ENCODE assay signal across 8 cellular contexts in the genomic region with DNA sequence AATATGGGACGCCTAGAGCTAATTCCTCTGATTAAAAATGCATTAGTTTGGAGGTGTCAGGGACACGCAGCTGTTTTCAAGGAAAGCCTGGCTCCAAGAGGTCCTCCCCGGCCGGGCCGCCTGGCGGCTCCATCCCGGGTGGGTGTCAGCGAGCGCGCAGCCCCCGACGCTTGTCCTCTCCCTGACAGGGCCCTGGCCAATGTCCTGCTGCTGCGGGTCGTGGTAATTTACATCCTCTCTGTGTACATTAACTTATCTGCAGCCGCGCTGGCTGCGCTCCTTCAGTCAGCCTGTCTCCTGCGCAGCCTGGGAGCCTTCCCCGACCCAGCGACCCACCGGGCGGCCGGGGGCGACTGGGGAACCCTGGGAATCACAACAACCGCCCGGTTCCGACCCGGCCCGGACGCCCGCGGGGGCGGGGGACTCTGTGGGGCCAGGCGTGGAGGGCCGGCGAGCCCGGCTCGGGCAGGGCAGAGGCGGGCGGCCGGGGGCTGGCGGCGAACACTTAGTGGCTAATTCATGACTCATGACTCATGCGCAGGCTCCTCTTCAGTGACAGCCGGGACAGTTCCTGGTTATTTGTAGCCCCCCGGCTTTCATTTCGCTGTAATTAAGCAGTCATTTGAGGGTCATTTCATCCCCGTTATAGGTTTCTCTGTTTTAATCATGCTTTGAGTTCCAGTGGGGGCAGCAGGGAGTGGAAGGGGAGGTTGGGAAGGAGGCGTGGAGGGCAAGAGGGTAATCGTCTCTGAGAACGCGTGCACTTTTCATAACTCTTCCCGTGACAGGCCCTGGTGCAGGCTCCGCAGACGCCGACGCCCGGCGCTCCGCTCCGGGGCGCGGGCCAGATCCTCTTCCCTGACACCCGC.
DNase-seq lines count a peak whose midpoint lies in the region; ATAC-seq, FAIRE-seq and TF ChIP-seq lines count a peak whose summit lies in the region.

No MANE protein-coding gene starts in this region.

- no peaks in the 10 kb centered on the region for H3K36me3 ChIP-seq in gastroesophageal sphincter
- no peaks in the 10 kb centered on the region for H3K36me3 ChIP-seq in neural progenitor cell

- peak; percentile 16 to 69 (median 56) for TF ChIP-seq CTCF in gastroesophageal sphincter (IDR thresholded peaks at IDR 0.05)
- TF ChIP-seq CTCF in neural progenitor cell (IDR thresholded peaks at IDR 0.05): no peak

- WGBS in gastroesophageal sphincter (ENCODE audit: low coverage in 1 of 2), 2 donors: 0% methylated on average over 2 of the region's 64 CpGs

- no peaks in the 10 kb centered on the region for H3K36me3 Mint-ChIP-seq in activated CD8-positive, alpha-beta T cell treated with anti-CD3 and anti-CD28 coated beads, Interleukin-2, amount 10 ng/mL, durations not matched to agents 7 days and 5 days (ENCODE audit: low read depth)
- no peaks in the 10 kb centered on the region for H3K36me3 Mint-ChIP-seq in neural progenitor cell

- peaks cover 45% of the 10 kb centered on the region for H3K27me3 Mint-ChIP-seq in activated CD8-positive, alpha-beta T cell treated with anti-CD3 and anti-CD28 coated beads, Interleukin-2, amount 10 ng/mL, durations not matched to agents 7 days and 5 days (ENCODE audit: low read depth)
- peaks cover 32% of the 10 kb centered on the region for H3K27me3 Mint-ChIP-seq in neural progenitor cell (ENCODE audit: insufficient read depth, low read depth)

- CTCF ChIA-PET in activated CD8-positive, alpha-beta T cell treated with anti-CD3 and anti-CD28 coated beads, Interleukin-2, amount 10 ng/mL, durations not matched to agents 7 days and 5 days (lab: Charles Lee): interaction anchor here (1.0 kb wide), 1 partner anchor 563 kb away, joined by 3 read pairs; no protein-coding TSS in a partner anchor

- POLR2A ChIA-PET in activated CD8-positive, alpha-beta T cell treated with anti-CD3 and anti-CD28 coated beads, Interleukin-2, amount 10 ng/mL, durations not matched to agents 7 days and 5 days (lab: Charles Lee): no interaction called here

- H4K20me1 ChIP-seq in neural progenitor cell (ENCODE audit: low read depth): peaks cover 9% of the 10 kb centered on the region

- no peaks in the 10 kb centered on the region for H3K9me3 ChIP-seq in gastroesophageal sphincter
- no peaks in the 10 kb centered on the region for H3K9me3 ChIP-seq in neural progenitor cell (ENCODE audit: low read depth)

- H3K9ac ChIP-seq in neural progenitor cell: no peak overlapping the region

- H3K4me3 Mint-ChIP-seq in activated CD8-positive, alpha-beta T cell treated with anti-CD3 and anti-CD28 coated beads, Interleukin-2, amount 10 ng/mL, durations not matched to agents 7 days and 5 days: peak overlapping the region; percentile 49
- peak overlapping the region; percentile 90 for H3K4me3 Mint-ChIP-seq in neural progenitor cell

- H3K4me2 ChIP-seq in neural progenitor cell: peak overlapping the region; percentile 97

- no peak for TF ChIP-seq EP300 in gastroesophageal sphincter (IDR thresholded peaks at IDR 0.05)

- ATAC-seq in activated CD8-positive, alpha-beta T cell treated with anti-CD3 and anti-CD28 coated beads, Interleukin-2, amount 10 ng/mL, durations not matched to agents 7 days and 5 days: peak; percentile 49
- ATAC-seq in gastroesophageal sphincter (peak; percentile 85), GM21360 (IDR thresholded peaks at IDR 0.05; ENCODE audit: unreplicated experiment) (no peak), HG02588 (IDR thresholded peaks at IDR 0.05; ENCODE audit: unreplicated experiment) (no peak), GM21786 (IDR thresholded peaks at IDR 0.05; ENCODE audit: unreplicated experiment) (no peak)

- H3K9me3 Mint-ChIP-seq in activated CD8-positive, alpha-beta T cell treated with anti-CD3 and anti-CD28 coated beads, Interleukin-2, amount 10 ng/mL, durations not matched to agents 7 days and 5 days (ENCODE audit: insufficient read depth): no peaks in the 10 kb centered on the region
- H3K9me3 Mint-ChIP-seq in neural progenitor cell: no peaks in the 10 kb centered on the region

- no peaks in the 10 kb centered on the region for H3K27me3 ChIP-seq in gastroesophageal sphincter
- peaks cover 82% of the 10 kb centered on the region for H3K27me3 ChIP-seq in neural progenitor cell

- peak overlapping the region; percentile 55 to 65 for H3K4me3 ChIP-seq in gastroesophageal sphincter
- peak overlapping the region; percentile 69 for H3K4me3 ChIP-seq in neural progenitor cell

- H3K79me2 ChIP-seq in neural progenitor cell (ENCODE audit: low read depth): no peaks in the 10 kb centered on the region

- H2AFZ ChIP-seq in neural progenitor cell (replicated peaks): peak overlapping the region; percentile 75

- no peak for TF ChIP-seq POLR2A in gastroesophageal sphincter (IDR thresholded peaks at IDR 0.05)

- H3K4me1 Mint-ChIP-seq in activated CD8-positive, alpha-beta T cell treated with anti-CD3 and anti-CD28 coated beads, Interleukin-2, amount 10 ng/mL, durations not matched to agents 7 days and 5 days (ENCODE audit: low read depth): peaks cover 5% of the 10 kb centered on the region
- peaks cover 8% of the 10 kb centered on the region for H3K4me1 Mint-ChIP-seq in neural progenitor cell

- H3K27ac ChIP-seq in gastroesophageal sphincter (peak overlapping the region; percentile 65 to 91 (median 86)), neural progenitor cell (no peak overlapping the region)

- H3F3A ChIP-seq in neural progenitor cell (ENCODE audit: low read depth): peaks cover 9% of the 10 kb centered on the region

- no peak overlapping the region for H3K27ac Mint-ChIP-seq in activated CD8-positive, alpha-beta T cell treated with anti-CD3 and anti-CD28 coated beads, Interleukin-2, amount 10 ng/mL, durations not matched to agents 7 days and 5 days
- no peak overlapping the region for H3K27ac Mint-ChIP-seq in neural progenitor cell

- H3K4me1 ChIP-seq in gastroesophageal sphincter (peaks cover 2 to 41% (median 3%) of the 10 kb centered on the region in 3 donors), neural progenitor cell (peaks cover 13% of the 10 kb centered on the region)

- no peak for FAIRE-seq in HTR-8/SVneo (lab: Jason Lieb, UNC)

- DNase-seq in AG08395 (ENCODE audit: low spot score) (peak; percentile 68), HTR-8/SVneo (ENCODE audit: insufficient read length, low spot score) (peak; percentile 53), neural progenitor cell (ENCODE audit: low spot score) (peak; percentile 79)
- DNase-seq in activated CD8-positive, alpha-beta T cell treated with anti-CD3 and anti-CD28 coated beads, Interleukin-2, amount 10 ng/mL, durations not matched to agents 7 days and 5 days: no peak

Comparison
In these comparisons a context has a peak if more than half of its experiments do, and no peak if none do; other contexts are left out.
1. ATAC-seq: peak in activated CD8-positive, alpha-beta T cell treated with anti-CD3 and anti-CD28 coated beads, Interleukin-2, amount 10 ng/mL, durations not matched to agents 7 days and 5 days (single experiment) and gastroesophageal sphincter (single experiment); none in GM21360 (single experiment), HG02588 (single experiment) and GM21786 (single experiment).